Comparison of ENCODE assay signal across 27 cellular contexts in the genomic region with DNA sequence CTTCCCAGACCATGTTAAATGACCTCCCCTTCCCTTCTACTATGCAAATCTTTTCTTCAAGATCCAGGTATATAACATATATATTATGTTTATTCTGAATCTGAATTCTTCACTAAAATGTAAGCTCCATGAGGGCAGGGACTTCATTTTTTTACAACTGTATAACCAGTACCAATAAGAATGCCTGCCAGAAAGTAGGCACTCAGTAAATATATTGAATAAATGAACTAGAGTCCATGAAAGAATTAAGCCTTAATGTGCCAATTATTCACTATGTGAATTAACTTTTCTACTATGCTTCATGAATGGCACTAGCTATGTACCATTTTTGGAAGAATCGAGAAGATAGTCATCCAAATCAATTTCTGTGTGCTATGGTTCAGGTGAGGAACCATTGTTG.
"Had no signal": no experiment of that assay in that cellular context is flagged by ENCODE, and none has a peak within 500 bp of the region (broad histone marks: within the 10 kb centered on the region; RNA-seq: fewer than 3 reads in every experiment).

No MANE protein-coding gene starts in this region.

- FAIRE-seq: colon, endometrium, endothelial cell of umbilical vein, frontal cortex had no signal

- H3K27me3 ChIP-seq: colonic mucosa, esophagus muscularis mucosa, esophagus squamous epithelium, foreskin keratinocyte, gastrocnemius medialis, gastroesophageal sphincter, heart left ventricle, heart right ventricle had no signal

- H3K9me3 ChIP-seq: colonic mucosa, gastrocnemius medialis had no signal

- DNase-seq: colonic mucosa; cortex of kidney; dermis blood vessel endothelial cell; dorsolateral prefrontal cortex; effector CD4-positive, alpha-beta T cell; effector CD8-positive, alpha-beta T cell; effector memory CD4-positive, alpha-beta T cell; effector memory CD8-positive, alpha-beta T cell; endodermal cell; esophagus squamous epithelium; foreskin fibroblast; foreskin keratinocyte; foreskin melanocyte; gastrocnemius medialis; glutamatergic neuron; head of caudate nucleus; heart left ventricle; heart right ventricle had no signal

- H3K4me3 ChIP-seq: colonic mucosa, coronary artery, dorsolateral prefrontal cortex, esophagus muscularis mucosa, esophagus squamous epithelium, gastrocnemius medialis, gastroesophageal sphincter, heart left ventricle, heart right ventricle had no signal

- H3K27ac ChIP-seq: colonic mucosa, coronary artery, dorsolateral prefrontal cortex, epithelial cell of prostate, esophagus muscularis mucosa, esophagus squamous epithelium, foreskin keratinocyte, gastrocnemius medialis, gastroesophageal sphincter, heart left ventricle, heart right ventricle had no signal

- H3K4me1 ChIP-seq: colonic mucosa, esophagus muscularis mucosa, esophagus squamous epithelium, foreskin keratinocyte, gastrocnemius medialis, gastroesophageal sphincter had no signal

- ATAC-seq: effector memory CD8-positive, alpha-beta T cell; esophagus mucosa; foreskin keratinocyte; gastrocnemius medialis; gastroesophageal sphincter had no signal

- H3K36me3 ChIP-seq: colonic mucosa, esophagus muscularis mucosa, esophagus squamous epithelium, gastrocnemius medialis, gastroesophageal sphincter, heart left ventricle, heart right ventricle had no signal
